In genomic region chr1:239999170-239999569, GRCh38 we compare ENCODE assay signal across 15 cellular contexts.
DNase-seq lines count a peak whose midpoint lies in the region; ATAC-seq and TF ChIP-seq lines count a peak whose summit lies in the region.
"Had no signal": no experiment of that assay in that cellular context is flagged by ENCODE, and none has a peak within 500 bp of the region (broad histone marks: within the 10 kb centered on the region; RNA-seq: fewer than 3 reads in every experiment).

No MANE protein-coding gene starts in this region.

- H3K9me3 ChIP-seq in WERI-Rb-1 (ENCODE audit: severe bottlenecking), result peaks cover 6% of the 10 kb centered on the region
- H3K9me3 ChIP-seq: HAP-1 had no signal

- no peaks in the 10 kb centered on the region for H3K36me3 ChIP-seq in WERI-Rb-1
- H3K36me3 ChIP-seq: HAP-1 had no signal

- H3K4me3 ChIP-seq in WERI-Rb-1 (ENCODE audit: low read depth, low read length), result peak overlapping the region; percentile 55
- H3K4me3 ChIP-seq: HAP-1, PC-9 had no signal

- peak overlapping the region; percentile 63 for H3K27ac ChIP-seq in WERI-Rb-1
- H3K27ac ChIP-seq: HL-60, PC-9 had no signal

- DNase-seq in DMS53 (lab: John Stamatoyannopoulos, UW) (peak; percentile 96), NCI-H1417 (lab: John Stamatoyannopoulos, UW) (peak in 2 of 3 experiments; percentile 32 to 79), NCI-H748 (lab: John Stamatoyannopoulos, UW; ENCODE audit: unreplicated experiment) (peak; percentile 91), WERI-Rb-1 (no peak), anterior cingulate cortex (lab: John Stamatoyannopoulos, UW) (no peak)
- no peak for DNase-seq in stimulated activated CD4-positive, alpha-beta T cell treated with anti-CD3 and anti-CD28 coated beads, Interleukin-4, amount 100 ng/mL, for 1 hour
- DNase-seq: ACHN, AML-193, DND-41, NCI-H1694, NCI-H524 treated with DMSO at 0.1 percent for 48 hours, PC-9 had no signal

- H3K27me3 ChIP-seq in WERI-Rb-1 (ENCODE audit: insufficient read depth, low read depth, severe bottlenecking), result no peaks in the 10 kb centered on the region

- no peak for TF ChIP-seq CTCF in WERI-Rb-1 (IDR thresholded peaks at IDR 0.05; ENCODE audit: low read depth, low read length)

- no peak for ATAC-seq in HG02840 (IDR thresholded peaks at IDR 0.05; ENCODE audit: low FRiP score, unreplicated experiment)

Comparison
In these comparisons a context has a peak if more than half of its experiments do, and no peak if none do; other contexts are left out.
1. DNase-seq: peak in DMS53 (single experiment), NCI-H1417 (2 of 3) and NCI-H748 (single experiment); none in WERI-Rb-1 (single experiment), anterior cingulate cortex (0 of 58) and stimulated activated CD4-positive, alpha-beta T cell treated with anti-CD3 and anti-CD28 coated beads, Interleukin-4, amount 100 ng/mL, for 1 hour (single experiment).